Comparison of ENCODE assay signal across 9 cellular contexts in the genomic region with DNA sequence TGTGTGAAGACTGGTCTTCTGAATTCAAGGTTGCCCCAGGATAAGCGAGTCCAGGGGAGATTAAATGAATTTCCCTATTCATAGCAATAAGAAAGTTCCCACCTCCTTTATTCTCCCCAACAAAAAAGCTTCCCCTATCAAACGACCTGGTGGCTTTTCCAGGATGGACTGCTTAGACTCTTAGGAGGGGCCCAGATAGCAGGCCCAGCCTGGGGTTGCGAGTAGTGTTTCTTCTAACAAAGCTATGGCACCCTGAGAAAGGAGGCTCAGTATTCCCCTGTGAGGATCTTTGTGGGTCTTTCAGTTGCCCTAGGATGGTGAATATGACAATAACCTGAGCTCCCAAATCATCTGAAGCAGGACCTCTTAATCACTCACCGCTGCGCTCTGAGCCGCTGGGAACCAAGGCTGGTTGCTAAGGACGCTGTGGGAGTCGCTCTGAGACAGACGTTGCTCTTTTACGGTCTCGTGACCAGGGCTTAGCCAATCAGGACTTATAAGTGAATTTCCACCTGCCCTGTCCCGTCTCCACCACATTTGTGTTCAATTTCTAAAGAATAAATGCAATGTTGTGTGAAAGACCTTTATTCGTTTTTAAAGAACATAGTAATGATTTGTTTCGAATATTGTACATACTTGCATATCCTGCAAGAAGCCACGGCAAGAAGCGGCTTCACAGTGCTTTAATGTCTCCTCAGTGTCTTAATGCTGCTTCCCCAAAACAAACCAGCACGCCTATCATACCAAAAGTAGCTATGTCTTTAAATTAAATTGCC. TPM values are rescaled to one million over a fixed set of nuclear protein-coding genes. Genes with fewer than 3 reads are reported as not detected.
DNase-seq lines count a peak whose midpoint lies in the region; ATAC-seq, FAIRE-seq and TF ChIP-seq lines count a peak whose summit lies in the region.
"Had no signal": no experiment of that assay in that cellular context is flagged by ENCODE, and none has a peak within 500 bp of the region (broad histone marks: within the 10 kb centered on the region; RNA-seq: fewer than 3 reads in every experiment).

A gene (minus strand): TSS at position 423 of the 776 bp plus-strand sequence. CDS start 59,319 bp downstream, outside the sequence.

- no peaks in the 10 kb centered on the region for H3K27me3 ChIP-seq in GM06990 (replicated peaks; ENCODE audit: control insufficient read depth, insufficient read depth, low read length)

- no peaks in the 10 kb centered on the region for H3K36me3 ChIP-seq in GM06990 (ENCODE audit: control insufficient read depth, insufficient read depth, low read length)

- intact Hi-C loops in activated CD4-positive, alpha-beta T cell treated with anti-CD3 and anti-CD28 coated beads for 36 hours (cut with DNase I, micrococcal nuclease), result loop anchor here (1.0 to 5.0 kb wide), 2 partner anchors 12 to 1034 kb away; no protein-coding TSS in a partner anchor

- H3K4me1 Mint-ChIP-seq in activated CD4-positive, alpha-beta T cell treated with anti-CD3 and anti-CD28 coated beads for 36 hours, result no peaks in the 10 kb centered on the region

- H3K27me3 Mint-ChIP-seq in activated CD4-positive, alpha-beta T cell treated with anti-CD3 and anti-CD28 coated beads for 36 hours, result no peaks in the 10 kb centered on the region

- DNase-seq in GM06990 (ENCODE audit: extremely low read depth, insufficient read length) (peak; percentile 23), NCI-H2081 (lab: John Stamatoyannopoulos, UW) (peak; percentile 66 to 84), cerebellum (ENCODE audit: low spot score) (peak; percentile 77), HUDEP-2 (lab: John Stamatoyannopoulos, UW; ENCODE audit: unreplicated experiment in 76 of 76) (no peak)
- DNase-seq in activated CD4-positive, alpha-beta T cell treated with anti-CD3 and anti-CD28 coated beads for 36 hours, result peak; percentile 87
- DNase-seq in stimulated activated CD4-positive, alpha-beta T cell treated with anti-CD3 and anti-CD28 coated beads, Interleukin-12 subunit alpha, Interleukin-12 subunit beta, amount 100 ng/mL, for 24 hours (ENCODE audit: low read depth in 2 of 2), result peak; percentile 43 to 58

- ATAC-seq in HG02759 (IDR thresholded peaks at IDR 0.05; ENCODE audit: unreplicated experiment), result peak; percentile 100
- peak; percentile 100 for ATAC-seq in activated CD4-positive, alpha-beta T cell treated with anti-CD3 and anti-CD28 coated beads for 36 hours

- H3K4me3 Mint-ChIP-seq in activated CD4-positive, alpha-beta T cell treated with anti-CD3 and anti-CD28 coated beads for 36 hours, result peak within 1 kb of the TSS; percentile 65

- H3K9me3 Mint-ChIP-seq in activated CD4-positive, alpha-beta T cell treated with anti-CD3 and anti-CD28 coated beads for 36 hours (ENCODE audit: low read depth), result no peaks in the 10 kb centered on the region

- CTCF ChIA-PET in activated CD4-positive, alpha-beta T cell treated with anti-CD3 and anti-CD28 coated beads for 36 hours (lab: Charles Lee), result interaction anchor here (1.0 kb wide), 1 partner anchor 22 kb away, joined by 3 read pairs; no protein-coding TSS in a partner anchor

- peak within 1 kb of the TSS; percentile 70 for H3K27ac Mint-ChIP-seq in activated CD4-positive, alpha-beta T cell treated with anti-CD3 and anti-CD28 coated beads for 36 hours

- peak within 1 kb of the TSS; percentile 66 for H3K4me3 ChIP-seq in GM06990 (replicated peaks; ENCODE audit: low read depth, low read length)

- POLR2A ChIA-PET in activated CD4-positive, alpha-beta T cell treated with anti-CD3 and anti-CD28 coated beads for 36 hours (lab: Charles Lee), result no interaction called here

- no peak for TF ChIP-seq CTCF in GM06990 (IDR thresholded peaks at IDR 0.05; ENCODE audit: insufficient read depth, low read length, poor library complexity, severe bottlenecking)

- peak; percentile 97 for FAIRE-seq in islet of Langerhans (lab: Jason Lieb, UNC)
- FAIRE-seq: colon had no signal

- no peaks in the 10 kb centered on the region for H3K36me3 Mint-ChIP-seq in activated CD4-positive, alpha-beta T cell treated with anti-CD3 and anti-CD28 coated beads for 36 hours (ENCODE audit: low read depth)

RNA-seq across cellular contexts. Expression of the gene that starts here (rescaled TPM):
- total RNA-seq in activated CD4-positive, alpha-beta T cell treated with anti-CD3 and anti-CD28 coated beads for 36 hours, result 1 to 10 TPM in 1 of 2 experiments, under 1 TPM in 1; 0.30 to 1.2 TPM
- 27.9 TPM for total RNA-seq in cerebellum

Comparison
In these comparisons a context has a peak if more than half of its experiments do, and no peak if none do; other contexts are left out.
1. RNA of the gene that starts here (total RNA-seq): 27.9 TPM in cerebellum (single experiment); 0.30 to 1.2 TPM in activated CD4-positive, alpha-beta T cell treated with anti-CD3 and anti-CD28 coated beads for 36 hours; every median in the first group is over 10 times any median in the second.
2. DNase-seq: peak in GM06990 (single experiment), NCI-H2081 (2 of 2), activated CD4-positive, alpha-beta T cell treated with anti-CD3 and anti-CD28 coated beads for 36 hours (single experiment), cerebellum (single experiment) and stimulated activated CD4-positive, alpha-beta T cell treated with anti-CD3 and anti-CD28 coated beads, Interleukin-12 subunit alpha, Interleukin-12 subunit beta, amount 100 ng/mL, for 24 hours (2 of 2); none in HUDEP-2 (0 of 76).